ENCODE assay signal across 8 cellular contexts in the genomic region with DNA sequence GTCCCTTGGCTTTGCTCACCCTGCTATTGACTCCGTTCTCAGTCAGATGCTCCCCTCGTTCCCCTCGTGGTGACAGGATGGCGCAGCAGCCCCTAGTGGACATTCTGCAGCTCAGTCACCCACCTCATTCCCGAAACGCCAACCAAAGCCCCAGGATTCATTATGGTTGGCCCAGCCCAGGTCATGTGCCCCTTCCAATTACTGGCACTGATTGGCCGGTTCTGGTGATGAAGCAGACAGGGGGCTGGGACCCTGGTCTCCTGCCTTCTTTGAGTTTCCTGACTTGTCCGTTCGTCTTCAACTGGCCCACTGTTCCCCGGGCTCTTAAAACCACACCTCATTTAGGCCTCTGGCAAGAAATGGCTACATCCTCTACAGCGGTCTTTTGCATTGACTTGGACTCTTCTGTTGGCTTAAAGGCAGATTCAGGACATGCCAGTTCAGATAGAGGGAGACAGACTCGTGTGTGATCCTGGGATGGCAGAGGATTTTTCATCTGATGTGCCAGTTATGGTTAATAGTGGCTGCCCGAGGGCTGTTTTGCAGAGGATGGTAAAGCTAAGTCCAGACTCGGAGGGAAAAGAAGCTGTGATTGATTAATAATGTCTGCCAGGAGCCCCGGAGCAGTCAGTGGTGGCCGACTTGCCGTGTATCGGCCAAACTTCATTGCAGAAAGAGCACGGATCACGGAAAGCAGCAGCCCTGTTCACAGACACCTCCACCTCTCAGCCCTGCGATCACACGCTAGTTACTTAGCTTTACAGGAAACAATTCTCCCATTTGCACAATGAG. TPM values are rescaled to one million over a fixed set of nuclear protein-coding genes. Genes with fewer than 3 reads are reported as not detected.
DNase-seq lines count a peak whose midpoint lies in the region; ATAC-seq and TF ChIP-seq lines count a peak whose summit lies in the region.

No MANE protein-coding gene starts in this region.

- DNase-seq in DMS53 (lab: John Stamatoyannopoulos, UW), result peak; percentile 1
- no peak for DNase-seq in DMS53 treated with DMSO at 0.1 percent for 48 hours (lab: John Stamatoyannopoulos, UW; ENCODE audit: unreplicated experiment)
- DNase-seq in activated CD4-positive, alpha-beta T cell treated with anti-CD3 and anti-CD28 coated beads, Interleukin-2, amount 10 ng/mL, durations not matched to agents 24 days and 14 days, result no peak
- peak; percentile 95 for DNase-seq in endodermal cell
- DNase-seq in natural killer cell, result peak; percentile 65
- DNase-seq in type B pancreatic cell (ENCODE audit: extremely low spot score, unreplicated experiment), result no peak
- no peak for DNase-seq in left colon

- no peaks in the 10 kb centered on the region for H3K36me3 Mint-ChIP-seq in activated CD4-positive, alpha-beta T cell treated with anti-CD3 and anti-CD28 coated beads, Interleukin-2, amount 10 ng/mL, durations not matched to agents 24 days and 14 days (ENCODE audit: low read depth)
- H3K36me3 Mint-ChIP-seq in endodermal cell (ENCODE audit: low read depth), result no peaks in the 10 kb centered on the region
- peaks cover 9% of the 10 kb centered on the region for H3K36me3 Mint-ChIP-seq in natural killer cell
- H3K36me3 Mint-ChIP-seq in type B pancreatic cell, result no peaks in the 10 kb centered on the region

- H3K27me3 Mint-ChIP-seq in activated CD4-positive, alpha-beta T cell treated with anti-CD3 and anti-CD28 coated beads, Interleukin-2, amount 10 ng/mL, durations not matched to agents 24 days and 14 days, result no peaks in the 10 kb centered on the region
- H3K27me3 Mint-ChIP-seq in endodermal cell (ENCODE audit: insufficient read depth), result peaks cover 21% of the 10 kb centered on the region
- H3K27me3 Mint-ChIP-seq in natural killer cell (ENCODE audit: low read depth in 2 of 2), result peaks cover 8 to 9% of the 10 kb centered on the region in 2 donors
- no peaks in the 10 kb centered on the region for H3K27me3 Mint-ChIP-seq in type B pancreatic cell

- intact Hi-C loops in activated CD4-positive, alpha-beta T cell treated with anti-CD3 and anti-CD28 coated beads, Interleukin-2, amount 10 ng/mL, durations not matched to agents 24 days and 14 days (cut with micrococcal nuclease), result no loop called here
- intact Hi-C loops in natural killer cell (cut with micrococcal nuclease), result loop anchor here (1.0 to 5.0 kb wide), 5 partner anchors 38 to 559 kb away; a partner anchor contains a TSS
- intact Hi-C loops in left colon (cut with DNase I, micrococcal nuclease), result no loop called here

- H3K4me1 ChIP-seq in endodermal cell (ENCODE audit: control insufficient read depth, insufficient read depth, low read length), result no peaks in the 10 kb centered on the region

- no peak overlapping the region for H3K27ac Mint-ChIP-seq in activated CD4-positive, alpha-beta T cell treated with anti-CD3 and anti-CD28 coated beads, Interleukin-2, amount 10 ng/mL, durations not matched to agents 24 days and 14 days
- H3K27ac Mint-ChIP-seq in endodermal cell (peak overlapping the region; percentile 80), natural killer cell (peak overlapping the region in 1 of 2 donors; percentile 88), type B pancreatic cell (peak overlapping the region; percentile 69)

- 67 to 79% methylated on average over 15 to 22 of the region's 22 CpGs for WGBS in endodermal cell (ENCODE audit: insufficient coverage in 1 of 2, insufficient read length in 1 of 2), 2 experiments

- peak overlapping the region; percentile 4 for H3K4me3 Mint-ChIP-seq in activated CD4-positive, alpha-beta T cell treated with anti-CD3 and anti-CD28 coated beads, Interleukin-2, amount 10 ng/mL, durations not matched to agents 24 days and 14 days
- peak overlapping the region; percentile 60 for H3K4me3 Mint-ChIP-seq in endodermal cell
- peak overlapping the region; percentile 49 for H3K4me3 Mint-ChIP-seq in natural killer cell
- peak overlapping the region; percentile 86 for H3K4me3 Mint-ChIP-seq in type B pancreatic cell

- no peak overlapping the region for H3K9ac ChIP-seq in endodermal cell (ENCODE audit: extremely low read depth, low read length, poor library complexity, severe bottlenecking)

- ATAC-seq in natural killer cell (peak in 2 of 3 donors; percentile 67 to 96), GM21786 (IDR thresholded peaks at IDR 0.05; ENCODE audit: unreplicated experiment) (no peak), left colon (no peak)

- H3K27ac ChIP-seq in endodermal cell (ENCODE audit: low read depth, low read length), result no peak overlapping the region

- peaks cover 23% of the 10 kb centered on the region for H3K9me3 ChIP-seq in endodermal cell (ENCODE audit: control insufficient read depth, low read length)

- no peaks in the 10 kb centered on the region for H3K36me3 ChIP-seq in endodermal cell (ENCODE audit: control insufficient read depth, insufficient read depth, low read length)

- TF ChIP-seq CTCF in endodermal cell (conservative IDR thresholded peaks at IDR 0.05), result peak; percentile 89
- TF ChIP-seq CTCF in natural killer cell (IDR thresholded peaks at IDR 0.05), result peak; percentile 61
- TF ChIP-seq CTCF in type B pancreatic cell (conservative IDR thresholded peaks at IDR 0.05), result peak; percentile 69

- peaks cover 9% of the 10 kb centered on the region for H3K27me3 ChIP-seq in endodermal cell (ENCODE audit: control insufficient read depth, insufficient read depth, low read length, poor library complexity, severe bottlenecking)

- H3K4me3 ChIP-seq in endodermal cell (ENCODE audit: low read length), result no peak overlapping the region

- H3K4me1 Mint-ChIP-seq in activated CD4-positive, alpha-beta T cell treated with anti-CD3 and anti-CD28 coated beads, Interleukin-2, amount 10 ng/mL, durations not matched to agents 24 days and 14 days, result no peaks in the 10 kb centered on the region
- H3K4me1 Mint-ChIP-seq in endodermal cell, result no peaks in the 10 kb centered on the region
- peaks cover 0 to 15% of the 10 kb centered on the region in 2 donors for H3K4me1 Mint-ChIP-seq in natural killer cell
- peaks cover 4% of the 10 kb centered on the region for H3K4me1 Mint-ChIP-seq in type B pancreatic cell (ENCODE audit: unreplicated experiment)

- peaks cover 4% of the 10 kb centered on the region for H3K9me3 Mint-ChIP-seq in activated CD4-positive, alpha-beta T cell treated with anti-CD3 and anti-CD28 coated beads, Interleukin-2, amount 10 ng/mL, durations not matched to agents 24 days and 14 days
- H3K9me3 Mint-ChIP-seq in endodermal cell (peaks cover 31% of the 10 kb centered on the region), natural killer cell (peaks cover 0 to 4% of the 10 kb centered on the region in 2 donors), type B pancreatic cell (no peaks in the 10 kb centered on the region)

RNA-seq across cellular contexts. Expression of a gene that starts 37.8 kb away (rescaled TPM):
- 17.4 and 18.0 TPM in 2 replicates for total RNA-seq in activated CD4-positive, alpha-beta T cell treated with anti-CD3 and anti-CD28 coated beads, Interleukin-2, amount 10 ng/mL, durations not matched to agents 24 days and 14 days
- total RNA-seq in endodermal cell, result 10 to 100 TPM; 18.1 to 19.7 TPM
- 21.2 TPM for polyA plus RNA-seq in endodermal cell (2013, experiment 1 of 2)
- polyA plus RNA-seq in endodermal cell (2013, experiment 2 of 2), result 21.9 TPM
- total RNA-seq in natural killer cell, result 1 to 10 TPM; 7.6 to 9.1 (median 8.9) TPM
- 11.6 and 12.4 TPM in 2 replicates for total RNA-seq in type B pancreatic cell (ENCODE audit: low replicate concordance)
- 1 to 10 TPM; 9.1 to 9.9 TPM for total RNA-seq in left colon

RNA-seq across cellular contexts. Expression of a gene that starts 38.1 kb away (rescaled TPM):
- total RNA-seq in activated CD4-positive, alpha-beta T cell treated with anti-CD3 and anti-CD28 coated beads, Interleukin-2, amount 10 ng/mL, durations not matched to agents 24 days and 14 days, result 29.7 and 32.3 TPM in 2 replicates
- total RNA-seq in endodermal cell (10 to 100 TPM; 33.0 to 40.0 TPM), natural killer cell (10 to 100 TPM; 45.5 to 62.1 (median 50.0) TPM), type B pancreatic cell (ENCODE audit: low replicate concordance) (42.9 and 44.2 TPM in 2 replicates), left colon (10 to 100 TPM; 19.7 to 22.4 TPM)
- polyA plus RNA-seq in endodermal cell (2013, experiment 1 of 2), result 37.6 TPM
- polyA plus RNA-seq in endodermal cell (2013, experiment 2 of 2), result 34.9 TPM

Comparison
In these comparisons a context has a peak if more than half of its experiments do, and no peak if none do; other contexts are left out.
1. DNase-seq: peak in DMS53 (single experiment), endodermal cell (single experiment) and natural killer cell (single experiment); none in DMS53 treated with DMSO at 0.1 percent for 48 hours (single experiment), activated CD4-positive, alpha-beta T cell treated with anti-CD3 and anti-CD28 coated beads, Interleukin-2, amount 10 ng/mL, durations not matched to agents 24 days and 14 days (single experiment), type B pancreatic cell (single experiment) and left colon (0 of 2).
2. H3K4me3 Mint-ChIP-seq: peak in every context shown above with its lines; median percentile 86 in type B pancreatic cell; 60 in endodermal cell; 49 in natural killer cell; 4 in activated CD4-positive, alpha-beta T cell treated with anti-CD3 and anti-CD28 coated beads, Interleukin-2, amount 10 ng/mL, durations not matched to agents 24 days and 14 days.
3. ATAC-seq: peak in natural killer cell (2 of 3); none in GM21786 (single experiment) and left colon (single experiment).
4. Peak in every context shown above with its lines, with median percentiles within 50 percentile points of each other: CTCF ChIP-seq.